18 cellular contexts compared by ENCODE assay signal in the genomic region with DNA sequence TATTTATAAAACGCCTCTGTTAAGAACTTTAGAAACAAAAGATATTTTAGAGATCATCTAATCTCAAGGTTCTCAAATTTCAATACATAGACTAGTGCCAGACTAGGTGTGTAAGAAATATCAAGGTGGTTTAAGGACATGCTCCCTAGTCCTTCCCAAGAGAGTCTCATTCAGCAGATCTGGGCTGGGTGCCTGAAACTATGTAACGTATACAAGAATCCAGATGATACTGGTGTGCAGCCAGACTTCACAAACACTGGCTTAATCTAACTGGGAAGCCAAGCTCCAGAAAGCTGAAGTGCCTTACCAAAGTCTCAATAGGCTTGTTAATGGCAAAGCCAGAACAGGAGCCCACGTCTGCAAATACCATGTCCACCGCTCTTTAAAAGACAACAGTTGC.
A peak's percentile ranks its signal among the peaks of the same experiment; 100 is the strongest.
DNase-seq lines count a peak whose midpoint lies in the region; ATAC-seq and TF ChIP-seq lines count a peak whose summit lies in the region.
"Had no signal": no experiment of that assay in that cellular context is flagged by ENCODE, and none has a peak within 500 bp of the region (broad histone marks: within the 10 kb centered on the region; RNA-seq: fewer than 3 reads in every experiment).

No MANE protein-coding gene starts in this region.

- H3K4me3 ChIP-seq in astrocyte of the cerebellum (ENCODE audit: low read depth, low read length): no peak overlapping the region
- H3K4me3 ChIP-seq: SJSA1 had no signal

- ATAC-seq in left ventricle myocardium superior: peak; percentile 60
- no peak for ATAC-seq in Right ventricle myocardium superior (ENCODE audit: poor library complexity)
- ATAC-seq: PC-3 had no signal

- no peak for TF ChIP-seq CTCF in astrocyte of the cerebellum (IDR thresholded peaks at IDR 0.05; ENCODE audit: low read depth, low read length, missing control alignments)

- in situ Hi-C loops in astrocyte of the cerebellum (cut with HindIII; ENCODE audit: low sequenced_read_pairs): no loop called here

- intact Hi-C loops in left ventricle myocardium superior (cut with micrococcal nuclease): no loop called here
- intact Hi-C loops in Right ventricle myocardium superior (cut with DNase I): no loop called here

- DNase-seq in left ventricle myocardium superior: no peak
- DNase-seq in Right ventricle myocardium superior: no peak
- peak; percentile 42 for DNase-seq in NCI-H1092 treated with DMSO at 0.1 percent for 48 hours (lab: John Stamatoyannopoulos, UW)
- peak; percentile 36 for DNase-seq in astrocyte of the cerebellum (ENCODE audit: low read depth)
- peak; percentile 61 for DNase-seq in iris pigment epithelial cell (ENCODE audit: low read depth)
- no peak for DNase-seq in NCI-H1048 (lab: John Stamatoyannopoulos, UW)
- no peak for DNase-seq in mucosa of gallbladder (ENCODE audit: low spot score)
- DNase-seq in SW 1271 (lab: John Stamatoyannopoulos, UW): no peak
- DNase-seq: C1 segment of cervical spinal cord; CD8-positive, alpha-beta memory T cell; H7; HFFc6; NCI-H1105; NCI-H510A treated with DMSO at 0.1 percent for 48 hours; NCI-H82; PC-3; RPMI8226 had no signal

Comparison
In these comparisons a context has a peak if more than half of its experiments do, and no peak if none do; other contexts are left out.
1. DNase-seq: peak in NCI-H1092 treated with DMSO at 0.1 percent for 48 hours (single experiment), astrocyte of the cerebellum (single experiment) and iris pigment epithelial cell (single experiment); none in left ventricle myocardium superior (single experiment), Right ventricle myocardium superior (single experiment), NCI-H1048 (single experiment), mucosa of gallbladder (single experiment) and SW 1271 (0 of 2).